Comparison of ENCODE assay signal across 8 cellular contexts in the genomic region with DNA sequence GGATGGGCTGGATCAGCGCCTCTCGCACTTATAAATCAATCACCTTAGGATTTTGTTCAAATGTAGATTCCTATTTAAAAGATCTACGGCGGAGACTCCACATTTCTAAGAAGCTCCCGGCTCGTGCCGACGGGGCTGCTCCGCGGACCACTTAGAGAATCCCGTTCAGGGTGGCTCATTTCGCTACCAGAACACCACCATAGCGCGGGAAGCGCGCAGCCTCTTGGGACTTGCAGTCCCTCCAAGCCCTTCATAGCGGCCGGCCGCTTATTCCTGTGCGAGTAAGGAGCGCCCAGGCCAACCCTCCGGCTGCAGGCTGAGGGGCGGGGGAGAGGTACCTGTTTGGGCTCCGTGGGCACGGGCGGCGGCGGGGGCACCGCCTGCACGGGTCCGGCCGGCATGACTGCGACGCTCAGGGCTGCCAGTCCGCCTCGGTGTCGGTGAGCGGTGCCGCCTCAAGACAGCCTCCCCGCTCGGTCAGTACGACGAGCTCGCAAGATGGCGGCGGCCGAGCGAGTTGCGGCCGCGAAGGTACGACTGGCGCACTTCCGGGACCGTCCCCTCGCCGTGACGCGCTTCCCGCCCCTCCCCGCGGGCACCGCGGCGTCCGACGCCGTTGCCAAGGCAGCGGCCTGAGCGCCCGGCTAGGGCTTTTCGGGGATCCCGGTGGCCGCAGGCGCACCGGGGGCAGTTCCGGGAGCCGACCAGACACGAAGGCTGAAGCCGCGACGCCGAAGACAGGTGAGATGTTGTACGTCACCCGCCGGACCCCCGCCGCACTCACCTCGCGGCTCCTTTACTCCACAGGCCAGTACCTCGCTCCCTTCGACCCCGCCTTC.
DNase-seq lines count a peak whose midpoint lies in the region; ATAC-seq and TF ChIP-seq lines count a peak whose summit lies in the region.

A gene (plus strand): TSS at position 616 of the 839 bp plus-strand sequence. CDS start 8,994 bp downstream, outside the sequence.
A gene with protein sequence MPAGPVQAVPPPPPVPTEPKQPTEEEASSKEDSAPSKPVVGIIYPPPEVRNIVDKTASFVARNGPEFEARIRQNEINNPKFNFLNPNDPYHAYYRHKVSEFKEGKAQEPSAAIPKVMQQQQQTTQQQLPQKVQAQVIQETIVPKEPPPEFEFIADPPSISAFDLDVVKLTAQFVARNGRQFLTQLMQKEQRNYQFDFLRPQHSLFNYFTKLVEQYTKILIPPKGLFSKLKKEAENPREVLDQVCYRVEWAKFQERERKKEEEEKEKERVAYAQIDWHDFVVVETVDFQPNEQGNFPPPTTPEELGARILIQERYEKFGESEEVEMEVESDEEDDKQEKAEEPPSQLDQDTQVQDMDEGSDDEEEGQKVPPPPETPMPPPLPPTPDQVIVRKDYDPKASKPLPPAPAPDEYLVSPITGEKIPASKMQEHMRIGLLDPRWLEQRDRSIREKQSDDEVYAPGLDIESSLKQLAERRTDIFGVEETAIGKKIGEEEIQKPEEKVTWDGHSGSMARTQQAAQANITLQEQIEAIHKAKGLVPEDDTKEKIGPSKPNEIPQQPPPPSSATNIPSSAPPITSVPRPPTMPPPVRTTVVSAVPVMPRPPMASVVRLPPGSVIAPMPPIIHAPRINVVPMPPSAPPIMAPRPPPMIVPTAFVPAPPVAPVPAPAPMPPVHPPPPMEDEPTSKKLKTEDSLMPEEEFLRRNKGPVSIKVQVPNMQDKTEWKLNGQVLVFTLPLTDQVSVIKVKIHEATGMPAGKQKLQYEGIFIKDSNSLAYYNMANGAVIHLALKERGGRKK (minus strand): TSS at position 503 of the 839 bp plus-strand sequence. CDS start 102 bp downstream, at position 401.

- peak; percentile 71 for DNase-seq in AG09319 (ENCODE audit: extremely low read depth, low read depth)
- peak; percentile 73 for DNase-seq in NCI-H226
- peak; percentile 76 for DNase-seq in activated CD4-positive, CD25-positive, alpha-beta regulatory T cell treated with anti-CD3 and anti-CD28 coated beads, Interleukin-2, amount 50 U/mL, for 16 hours (ENCODE audit: low read depth, low spot score)
- peak; percentile 87 for DNase-seq in central memory CD4-positive, alpha-beta T cell
- DNase-seq in islet precursor cell: peak; percentile 96
- DNase-seq in stimulated activated CD4-positive, alpha-beta T cell treated with anti-CD3 and anti-CD28 coated beads, Interleukin-12 subunit alpha, Interleukin-12 subunit beta, amount 100 ng/mL, for 24 hours (ENCODE audit: low read depth in 2 of 2): peak; percentile 71 to 81

- in situ Hi-C loops in GM18951 (cut with MboI; ENCODE audit: low sequenced_read_pairs, unreplicated experiment): no loop called here

- TF ChIP-seq POLR2A in GM18951 (IDR thresholded peaks at IDR 0.05; ENCODE audit: extremely low read depth, insufficient read depth, insufficient read length): peak; percentile 96

- ATAC-seq in HG03159 (IDR thresholded peaks at IDR 0.05; ENCODE audit: unreplicated experiment): peak; percentile 91

- no peak for TF ChIP-seq CTCF in AG09319 (IDR thresholded peaks at IDR 0.05; ENCODE audit: low read depth, low read length)

Comparison
In these comparisons a context has a peak if more than half of its experiments do, and no peak if none do; other contexts are left out.
1. Peak in every context shown above with its lines: DNase-seq and ATAC-seq.